In the genomic region with DNA sequence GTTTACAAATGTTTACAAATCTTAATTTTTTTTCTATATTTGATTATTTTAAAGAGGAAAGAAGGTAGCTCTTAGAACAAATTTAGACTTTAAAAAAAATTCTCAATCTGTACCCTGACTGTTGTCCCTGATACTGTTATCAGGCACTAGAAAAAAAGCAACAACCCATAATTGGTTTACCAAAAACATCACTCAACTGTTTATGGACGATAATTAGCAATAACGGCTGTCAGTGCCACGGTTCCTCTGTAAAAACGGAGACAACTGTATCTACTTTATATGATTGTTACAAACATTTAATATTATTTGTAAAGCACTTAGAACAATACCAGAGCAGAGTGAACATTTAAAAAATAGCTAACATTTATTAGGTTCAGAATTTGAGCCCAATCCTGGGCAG, we compare ENCODE assay signal across 16 cellular contexts. TPM values are rescaled to one million over a fixed set of nuclear protein-coding genes. Genes with fewer than 3 reads are reported as not detected.
A peak's percentile ranks its signal among the peaks of the same experiment; 100 is the strongest.
DNase-seq lines count a peak whose midpoint lies in the region; ATAC-seq, FAIRE-seq and TF ChIP-seq lines count a peak whose summit lies in the region.
"Had no signal": no experiment of that assay in that cellular context is flagged by ENCODE, and none has a peak within 500 bp of the region (broad histone marks: within the 10 kb centered on the region; RNA-seq: fewer than 3 reads in every experiment).

No MANE protein-coding gene starts in this region.

- ATAC-seq in A549: no peak
- no peak for ATAC-seq in GM21367 (IDR thresholded peaks at IDR 0.05; ENCODE audit: unreplicated experiment)
- ATAC-seq: CD8-positive, alpha-beta T cell; HepG2 had no signal

- TF ChIP-seq RAD21 in A549 (conservative IDR thresholded peaks at IDR 0.05 in 1 of 2, IDR thresholded peaks at IDR 0.05 in 1 of 2): no peak

- POLR2A ChIA-PET in A549 (lab: Yijun Ruan, JAX): no interaction called here
- POLR2A ChIA-PET in HEK293T (lab: Yijun Ruan, JAX): no interaction called here

- no peak for TF ChIP-seq POLR2A in A549 (IDR thresholded peaks at IDR 0.05; ENCODE audit: low read length)

- H3K9me3 ChIP-seq in A549: no peaks in the 10 kb centered on the region
- H3K9me3 ChIP-seq in osteoblast (ENCODE audit: low read depth, low read length): no peaks in the 10 kb centered on the region

- H3K4me3 ChIP-seq in A549 (no peak overlapping the region), osteoblast (ENCODE audit: insufficient read depth, low read length) (no peak overlapping the region)

- H4K20me1 ChIP-seq in osteoblast (ENCODE audit: insufficient read depth, low read length): peaks cover 84% of the 10 kb centered on the region

- no peak overlapping the region for H3K27ac ChIP-seq in A549
- H3K27ac ChIP-seq in osteoblast (ENCODE audit: low read depth, low read length): no peak overlapping the region
- H3K27ac ChIP-seq: C4-2B had no signal

- no peaks in the 10 kb centered on the region for H3K36me3 ChIP-seq in osteoblast (ENCODE audit: insufficient read depth, low read length)

- peaks cover 66% of the 10 kb centered on the region for H3K4me1 ChIP-seq in A549
- H3K4me1 ChIP-seq in osteoblast (ENCODE audit: insufficient read depth, low read length): peaks cover 19% of the 10 kb centered on the region

- H3K27me3 ChIP-seq in osteoblast (ENCODE audit: insufficient read depth, low read length): no peaks in the 10 kb centered on the region

- 82% methylated on average over 4 of the region's 4 CpGs for WGBS in A549 (ENCODE audit: missing lambda C conversion rate)

- H3K4me2 ChIP-seq in A549 (peak overlapping the region; percentile 43; the same call in 2 of the 3 replicates), osteoblast (ENCODE audit: insufficient read depth, low read length) (peak overlapping the region; percentile 57)

- DNase-seq in A549 (ENCODE audit: low read depth in 1 of 2, low spot score in 1 of 2) (no peak), HEK293T (ENCODE audit: extremely low spot score) (no peak), SK-N-DZ (ENCODE audit: low spot score) (peak; percentile 54), osteoblast (ENCODE audit: insufficient read length, low spot score, missing footprints) (no peak), NCI-H2107 treated with DMSO at 0.1 percent for 48 hours (lab: John Stamatoyannopoulos, UW; ENCODE audit: unreplicated experiment) (no peak), T-helper 9 cell (no peak)
- DNase-seq: CD8-positive, alpha-beta T cell; COR-L47; GOT3; H9 had no signal

- CTCF ChIA-PET in A549 (lab: Yijun Ruan, JAX) (interaction anchor here (0.5 to 1.4 kb wide), 3 partner anchors 16 to 96 kb away, joined by 3 to 4 read pairs (median 3); no protein-coding TSS in a partner anchor), HEK293T (lab: Yijun Ruan, JAX) (interaction anchor here (1.3 kb wide), 1 partner anchor 8 kb away, joined by 6 read pairs; no protein-coding TSS in a partner anchor)

- H3K79me2 ChIP-seq in osteoblast (ENCODE audit: insufficient read depth, low read length): peaks cover 94% of the 10 kb centered on the region

- H2AFZ ChIP-seq in osteoblast (ENCODE audit: low read length): no peak overlapping the region

- TF ChIP-seq EP300 in A549 (IDR thresholded peaks at IDR 0.05): no peak

- no peak for FAIRE-seq in A549 (lab: Jason Lieb, UNC)
- FAIRE-seq: GM12891, HepG2, HTR-8/SVneo had no signal

- TF ChIP-seq CTCF in A549 (IDR thresholded peaks at IDR 0.05) (no peak), osteoblast (IDR thresholded peaks at IDR 0.05; ENCODE audit: extremely low read depth, low read depth, low read length) (no peak)

TF ChIP-seq in A549, 52 proteins besides CTCF, POLR2A, EP300 and RAD21:
- TF ChIP-seq RFX5 (IDR thresholded peaks at IDR 0.05): no peak
- TF ChIP-seq HDAC2 (IDR thresholded peaks at IDR 0.05): no peak
- no peak for TF ChIP-seq CEBPB (IDR thresholded peaks at IDR 0.05)
- TF ChIP-seq MAFK (IDR thresholded peaks at IDR 0.05; ENCODE audit: partially characterized antibody): no peak
- no peak for TF ChIP-seq MYC (IDR thresholded peaks at IDR 0.05; ENCODE audit: borderline replicate concordance, low read length)
- no peak for TF ChIP-seq KDM1A (IDR thresholded peaks at IDR 0.05; ENCODE audit: low read depth)
- TF ChIP-seq PHF8 (IDR thresholded peaks at IDR 0.05; ENCODE audit: borderline replicate concordance, low read depth): no peak
- TF ChIP-seq RNF2 (IDR thresholded peaks at IDR 0.05; ENCODE audit: borderline replicate concordance, low read depth): no peak
- TF ChIP-seq NR3C1 (IDR thresholded peaks at IDR 0.05): no peak

TF ChIP-seq in HEK293T, 16 proteins besides CTCF, POLR2A, EP300 and RAD21:
- TF ChIP-seq TARDBP (IDR thresholded peaks at IDR 0.05): no peak
- TF ChIP-seq, protein P1, sequence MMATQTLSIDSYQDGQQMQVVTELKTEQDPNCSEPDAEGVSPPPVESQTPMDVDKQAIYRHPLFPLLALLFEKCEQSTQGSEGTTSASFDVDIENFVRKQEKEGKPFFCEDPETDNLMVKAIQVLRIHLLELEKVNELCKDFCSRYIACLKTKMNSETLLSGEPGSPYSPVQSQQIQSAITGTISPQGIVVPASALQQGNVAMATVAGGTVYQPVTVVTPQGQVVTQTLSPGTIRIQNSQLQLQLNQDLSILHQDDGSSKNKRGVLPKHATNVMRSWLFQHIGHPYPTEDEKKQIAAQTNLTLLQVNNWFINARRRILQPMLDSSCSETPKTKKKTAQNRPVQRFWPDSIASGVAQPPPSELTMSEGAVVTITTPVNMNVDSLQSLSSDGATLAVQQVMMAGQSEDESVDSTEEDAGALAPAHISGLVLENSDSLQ (IDR thresholded peaks at IDR 0.05): peak; percentile 67
- TF ChIP-seq LEF1 (IDR thresholded peaks at IDR 0.05; ENCODE audit: borderline replicate concordance): no peak
- TF ChIP-seq ELF4 (IDR thresholded peaks at IDR 0.05): no peak
- TF ChIP-seq NFRKB (IDR thresholded peaks at IDR 0.05): no peak
TF ChIP-seq in HEK293T: peak in this region for 1.

RNA-seq across cellular contexts. Expression of a gene that starts 25.3 kb away (rescaled TPM):
- polyA plus RNA-seq in A549 (2011; rRNA removed) (29.7 and 36.1 TPM in 2 replicates), A549 (2017; fragmentation: RNase III; extraction: RNeasy Plus Mini Kit Qiagen cat#74134 plus additional on column Dnase treatment) (12.3 to 13.2 TPM (median 12.8 TPM) in 3 replicates)
- 4.9 and 7.0 TPM in 2 replicates for polyA plus RNA-seq in A549 (2012; cell fraction: cytosol; rRNA removed)
- 4.5 and 5.3 TPM in 2 replicates for polyA plus RNA-seq in A549 (2012; cell fraction: nucleus; rRNA removed)
- polyA minus RNA-seq in A549 (2011; rRNA and poly(A)+ RNA removed): 43.3 and 43.6 TPM in 2 replicates
- polyA plus RNA-seq in SK-N-DZ (2014; cell fraction: cytosol; rRNA removed): 9.0 and 12.2 TPM in 2 replicates
- polyA plus RNA-seq in SK-N-DZ (2014; cell fraction: nucleus; rRNA removed): 19.9 and 27.0 TPM in 2 replicates
- 64.1 and 65.4 TPM in 2 replicates for total RNA-seq in osteoblast

RNA-seq across cellular contexts. Expression of a gene that starts 55.7 kb away (rescaled TPM):
- polyA plus RNA-seq in A549 (2011; rRNA removed): 2.0 and 2.6 TPM in 2 replicates
- polyA plus RNA-seq in A549 (2012; cell fraction: cytosol; rRNA removed): 6.3 and 7.1 TPM in 2 replicates
- 5.4 and 6.3 TPM in 2 replicates for polyA plus RNA-seq in A549 (2012; cell fraction: nucleus; rRNA removed)
- 6.4 to 7.9 TPM (median 7.7 TPM) in 3 replicates for polyA plus RNA-seq in A549 (2017; fragmentation: RNase III; extraction: RNeasy Plus Mini Kit Qiagen cat#74134 plus additional on column Dnase treatment)
- 0.54 and 1.4 TPM in 2 replicates for polyA minus RNA-seq in A549 (2011; rRNA and poly(A)+ RNA removed)
- 0.07 and 0.19 TPM in 2 replicates for polyA plus RNA-seq in SK-N-DZ (2014; cell fraction: cytosol; rRNA removed)
- polyA plus RNA-seq in SK-N-DZ (2014; cell fraction: nucleus; rRNA removed): 0.86 TPM in 1 of 2 replicates, not detected in the other
- total RNA-seq in osteoblast: 0.29 TPM in 1 of 2 replicates, not detected in the other
- total RNA-seq: B cell had no signal
